Comparison of ENCODE assay signal across 24 cellular contexts in genomic region chr5:88937406-88937805, GRCh38.
"Had no signal": no experiment of that assay in that cellular context is flagged by ENCODE, and none has a peak within 500 bp of the region (broad histone marks: within the 10 kb centered on the region; RNA-seq: fewer than 3 reads in every experiment).

No MANE protein-coding gene starts in this region.

- H3K4me2 ChIP-seq: neural progenitor cell had no signal

- H3K27ac ChIP-seq: neural progenitor cell, ovary, parathyroid adenoma, right lobe of liver, sigmoid colon, thoracic aorta, thyroid gland, tibial nerve, upper lobe of right lung had no signal

- H3K27me3 ChIP-seq: neural progenitor cell, ovary, right lobe of liver, sigmoid colon, stomach, thyroid gland, tibial nerve, upper lobe of right lung, uterus had no signal

- H3K4me3 ChIP-seq: neural progenitor cell, ovary, right lobe of liver, sigmoid colon, stomach, thoracic aorta, thyroid gland, tibial nerve, upper lobe of right lung, uterus had no signal

- H3K9ac ChIP-seq: neural progenitor cell, parathyroid adenoma had no signal

- ATAC-seq: naive thymus-derived CD4-positive, alpha-beta T cell; natural killer cell; right cardiac atrium; right lobe of liver; stimulated activated effector memory CD8-positive, alpha-beta T cell treated with anti-CD3 and anti-CD28 coated beads, Interleukin-12 subunit alpha, Interleukin-12 subunit beta, amount 100 ng/mL, for 72 hours; stimulated activated naive B cell treated with anti-CD40 and anti-IgM and Interleukin-4, amounts not matched to agents 10 μg/mL and 1 μg/mL and 100 μg/mL, for 72 hours; upper lobe of right lung had no signal

- H3K9me3 ChIP-seq: ovary, right lobe of liver, sigmoid colon, stomach, thoracic aorta, thyroid gland, tibial nerve, upper lobe of right lung, uterus had no signal

- H3K79me2 ChIP-seq: parathyroid adenoma had no signal

- DNase-seq: naive thymus-derived CD4-positive, alpha-beta T cell; natural killer cell; occipital lobe; ovary; posterior cingulate gyrus; right lobe of liver; sigmoid colon; small intestine; stimulated activated CD4-positive, alpha-beta T cell treated with anti-CD3 and anti-CD28 coated beads, Interleukin-15, amount 100 ng/mL, for 24 hours; stimulated activated CD4-positive, alpha-beta T cell treated with anti-CD3 and anti-CD28 coated beads, Interleukin-2, amount 100 ng/mL, for 24 hours; stimulated activated CD4-positive, alpha-beta T cell treated with anti-CD3 and anti-CD28 coated beads, Interleukin-2, amount 100 ng/mL, for 48 hours; stimulated activated CD4-positive, alpha-beta T cell treated with anti-CD3 and anti-CD28 coated beads, Interleukin-4, amount 100 ng/mL, for 24 hours; stimulated activated naive B cell treated with anti-CD40 and anti-IgM and Interleukin-4, amounts not matched to agents 10 μg/mL and 1 μg/mL and 100 μg/mL, for 72 hours; stimulated activated naive CD4-positive, alpha-beta T cell treated with Interleukin-2 at 50 U/mL for 16 hours; stomach; thyroid gland; upper lobe of right lung; uterus had no signal

- H3K4me1 ChIP-seq: parathyroid adenoma, right lobe of liver, upper lobe of right lung, uterus had no signal

- H2AFZ ChIP-seq: parathyroid adenoma had no signal

- H3K36me3 ChIP-seq: neural progenitor cell, ovary, right lobe of liver, sigmoid colon, stomach, thoracic aorta, thyroid gland, tibial nerve, upper lobe of right lung, uterus had no signal
